16 cellular contexts compared by ENCODE assay signal in genomic region chr5:72160299-72160698, GRCh38. TPM values are rescaled to one million over a fixed set of nuclear protein-coding genes. Genes with fewer than 3 reads are reported as not detected.
DNase-seq lines count a peak whose midpoint lies in the region; ATAC-seq and TF ChIP-seq lines count a peak whose summit lies in the region.
"Had no signal": no experiment of that assay in that cellular context is flagged by ENCODE, and none has a peak within 500 bp of the region (broad histone marks: within the 10 kb centered on the region; RNA-seq: fewer than 3 reads in every experiment).

No MANE protein-coding gene starts in this region.

- peaks cover 26% of the 10 kb centered on the region for H3K79me2 ChIP-seq in hepatocyte

- peaks cover 4% of the 10 kb centered on the region for H3K36me3 Mint-ChIP-seq in MCF 10A (ENCODE audit: insufficient read depth, unreplicated experiment)
- H3K36me3 Mint-ChIP-seq: activated naive CD8-positive, alpha-beta T cell treated with anti-CD3 and anti-CD28 coated beads for 36 hours had no signal

- no peak for DNase-seq in breast epithelium (ENCODE audit: low spot score in 2 of 2)
- DNase-seq in MCF 10A (ENCODE audit: unreplicated experiment): no peak
- peak; percentile 69 to 91 for DNase-seq in cardiac fibroblast (ENCODE audit: low read depth in 2 of 2)
- DNase-seq in hepatocyte (ENCODE audit: low spot score): no peak
- no peak for DNase-seq in aorta
- no peak for DNase-seq in G401 (ENCODE audit: low spot score)
- no peak for DNase-seq in cerebellar cortex (ENCODE audit: low spot score)
- no peak for DNase-seq in GM10266 (ENCODE audit: extremely low spot score)
- DNase-seq: activated CD4-positive, CD25-positive, alpha-beta regulatory T cell; activated CD8-positive, alpha-beta memory T cell treated with anti-CD3 and anti-CD28 coated beads, Interleukin-2, amount 50 U/mL, for 48 hours; activated naive CD8-positive, alpha-beta T cell treated with anti-CD3 and anti-CD28 coated beads for 36 hours; Calu3; heart left ventricle; left ventricle myocardium superior; thyroid gland had no signal

- H3K4me2 ChIP-seq in hepatocyte: no peak overlapping the region
- H3K4me2 ChIP-seq: neural progenitor cell had no signal

- H3K27me3 Mint-ChIP-seq in MCF 10A (ENCODE audit: insufficient read depth, unreplicated experiment): no peaks in the 10 kb centered on the region

- intact Hi-C loops in breast epithelium (cut with DNase I; ENCODE audit: low total_unique reads): no loop called here
- intact Hi-C loops in MCF 10A (cut with micrococcal nuclease): no loop called here
- intact Hi-C loops in aorta (cut with DNase I): no loop called here

- H3K27ac Mint-ChIP-seq in MCF 10A (ENCODE audit: low read depth, unreplicated experiment): no peak overlapping the region
- H3K27ac Mint-ChIP-seq: activated naive CD8-positive, alpha-beta T cell treated with anti-CD3 and anti-CD28 coated beads for 36 hours; neural progenitor cell had no signal

- H3K27ac ChIP-seq in breast epithelium: peak overlapping the region; percentile 2 to 36
- peak overlapping the region; percentile 59 for H3K27ac ChIP-seq in hepatocyte
- H3K27ac ChIP-seq in aorta (ENCODE audit: low read depth in 1 of 2, low read length in 2 of 2): peak overlapping the region; percentile 58 to 93
- H3K27ac ChIP-seq: heart left ventricle, neural progenitor cell had no signal

- no peak overlapping the region for H3K4me3 ChIP-seq in breast epithelium
- H3K4me3 ChIP-seq in cardiac fibroblast (replicated peaks in 1 of 2; ENCODE audit: low read depth in 2 of 2, low read length in 2 of 2): no peak overlapping the region
- H3K4me3 ChIP-seq in hepatocyte: no peak overlapping the region
- H3K4me3 ChIP-seq in aorta (ENCODE audit: low read length in 2 of 2): no peak overlapping the region
- H3K4me3 ChIP-seq: heart left ventricle, neural progenitor cell, thyroid gland had no signal

- H3K27me3 ChIP-seq in breast epithelium (no peaks in the 10 kb centered on the region), hepatocyte (no peaks in the 10 kb centered on the region), aorta (ENCODE audit: control insufficient read depth in 1 of 2, insufficient read depth in 2 of 2, low read length in 1 of 2) (no peaks in the 10 kb centered on the region)
- H3K27me3 ChIP-seq: heart left ventricle, neural progenitor cell, thyroid gland had no signal

- WGBS in hepatocyte (ENCODE audit: low lambda C conversion rate, missing lambda C conversion rate): 69% methylated on average over 1 of the region's 1 CpG
- 0 to 9% methylated on average over 1 of the region's 1 CpG for WGBS in aorta, 2 donors

- POLR2A ChIA-PET in MCF 10A (lab: Yijun Ruan, JAX): no interaction called here

- no peaks in the 10 kb centered on the region for H3K9me2 ChIP-seq in hepatocyte (replicated peaks; ENCODE audit: insufficient read depth)

- H4K20me1 ChIP-seq in hepatocyte (ENCODE audit: insufficient read depth, poor library complexity, severe bottlenecking): no peaks in the 10 kb centered on the region

- in situ Hi-C loops in G401 (cut with HindIII; ENCODE audit: low sequenced_read_pairs): no loop called here

- H3K9me3 ChIP-seq in breast epithelium (no peaks in the 10 kb centered on the region), hepatocyte (ENCODE audit: low read depth) (no peaks in the 10 kb centered on the region), aorta (ENCODE audit: control insufficient read depth, low read length) (no peaks in the 10 kb centered on the region)
- H3K9me3 ChIP-seq: heart left ventricle, thyroid gland had no signal

- no peak for TF ChIP-seq POLR2A in breast epithelium (IDR thresholded peaks at IDR 0.05)

- no peak overlapping the region for H3K4me3 Mint-ChIP-seq in MCF 10A (ENCODE audit: unreplicated experiment)
- H3K4me3 Mint-ChIP-seq: activated naive CD8-positive, alpha-beta T cell treated with anti-CD3 and anti-CD28 coated beads for 36 hours; neural progenitor cell had no signal

- peaks cover 5% of the 10 kb centered on the region for H3K4me1 Mint-ChIP-seq in MCF 10A (ENCODE audit: insufficient read depth, unreplicated experiment)
- H3K4me1 Mint-ChIP-seq: activated naive CD8-positive, alpha-beta T cell treated with anti-CD3 and anti-CD28 coated beads for 36 hours had no signal

- TF ChIP-seq CTCF in breast epithelium (IDR thresholded peaks at IDR 0.05) (no peak), MCF 10A (IDR thresholded peaks at IDR 0.05; ENCODE audit: unreplicated experiment) (no peak), cardiac fibroblast (IDR thresholded peaks at IDR 0.05; ENCODE audit: low read depth, low read length) (no peak), hepatocyte (IDR thresholded peaks at IDR 0.05; ENCODE audit: poor library complexity) (no peak), GM10266 (IDR thresholded peaks at IDR 0.05; ENCODE audit: control insufficient read depth, insufficient read depth, low read depth, missing control alignments) (no peak)

- CTCF ChIA-PET in MCF 10A (lab: Yijun Ruan, JAX): no interaction called here

- BruUV-seq in MCF 10A (replicated peaks; lab: Mats Ljungman, UMichigan): no TSS peak

- no peaks in the 10 kb centered on the region for H3K4me1 ChIP-seq in breast epithelium
- H3K4me1 ChIP-seq in hepatocyte (ENCODE audit: insufficient read depth): peaks cover 13% of the 10 kb centered on the region
- peaks cover 22 to 40% of the 10 kb centered on the region in 2 donors for H3K4me1 ChIP-seq in aorta (ENCODE audit: control insufficient read depth in 1 of 2, insufficient read depth in 2 of 2, low read length in 2 of 2)
- H3K4me1 ChIP-seq: thyroid gland had no signal

- H3K9me3 Mint-ChIP-seq in MCF 10A (ENCODE audit: unreplicated experiment): no peaks in the 10 kb centered on the region
- H3K9me3 Mint-ChIP-seq: activated naive CD8-positive, alpha-beta T cell treated with anti-CD3 and anti-CD28 coated beads for 36 hours; neural progenitor cell had no signal

- no peaks in the 10 kb centered on the region for H3K36me3 ChIP-seq in breast epithelium
- H3K36me3 ChIP-seq in hepatocyte (replicated peaks; ENCODE audit: insufficient read depth, low read depth): no peaks in the 10 kb centered on the region
- no peaks in the 10 kb centered on the region for H3K36me3 ChIP-seq in aorta (ENCODE audit: control insufficient read depth in 1 of 2, insufficient read depth in 2 of 2, low read length in 1 of 2)
- H3K36me3 ChIP-seq: heart left ventricle, neural progenitor cell, thyroid gland had no signal

- no peak for ATAC-seq in aorta (ENCODE audit: low FRiP score)
- ATAC-seq: heart left ventricle, left ventricle myocardium superior had no signal

- no peak overlapping the region for H2AFZ ChIP-seq in hepatocyte
- H2AFZ ChIP-seq: neural progenitor cell had no signal

RNA-seq across cellular contexts. Expression of gene MAP1B, which starts 53.0 kb away (rescaled TPM):
- total RNA-seq in breast epithelium (1,000 to 10,000 TPM in 1 of 3 donors, 100 to 1,000 TPM in 2; 258 to 2,233 (median 271) TPM), MCF 10A (2022) (43.8 and 56.0 TPM in 2 replicates), hepatocyte (40.8 and 82.4 TPM in 2 replicates), aorta (100 to 1,000 TPM; 382 to 754 TPM)
- polyA plus RNA-seq in hepatocyte (115 and 142 TPM in 2 replicates), aorta (10 to 100 TPM; 27.2 to 66.5 TPM)
- 11.3 and 21.9 TPM in 2 replicates for total RNA-seq in G401 (2014; rRNA removed; shearing (Covaris generic))

Comparison
In these comparisons a context has a peak if more than half of its experiments do, and no peak if none do; other contexts are left out.
1. DNase-seq: peak in cardiac fibroblast (2 of 2); none in breast epithelium (0 of 2), MCF 10A (single experiment), hepatocyte (single experiment), aorta (0 of 2), G401 (single experiment), cerebellar cortex (single experiment) and GM10266 (single experiment).
2. H3K27ac ChIP-seq: peak in every context shown above with its lines; median percentile 76 in aorta; 59 in hepatocyte; 19 in breast epithelium.